In genomic region chr15:62841269-62841628, GRCh38 we compare ENCODE assay signal across 21 cellular contexts.
A peak's percentile ranks its signal among the peaks of the same experiment; 100 is the strongest.
DNase-seq lines count a peak whose midpoint lies in the region; ATAC-seq and TF ChIP-seq lines count a peak whose summit lies in the region.
"Had no signal": no experiment of that assay in that cellular context is flagged by ENCODE, and none has a peak within 500 bp of the region (broad histone marks: within the 10 kb centered on the region; RNA-seq: fewer than 3 reads in every experiment).

No MANE protein-coding gene starts in this region.

- H3K36me3 ChIP-seq in heart right ventricle (peaks cover 0 to 66% (median 19%) of the 10 kb centered on the region in 9 donors), smooth muscle cell (ENCODE audit: low read depth) (peaks cover 7% of the 10 kb centered on the region)
- H3K36me3 ChIP-seq: prostate gland, uterus had no signal

- H3K27me3 ChIP-seq in heart right ventricle, result no peaks in the 10 kb centered on the region
- no peaks in the 10 kb centered on the region for H3K27me3 ChIP-seq in smooth muscle cell (ENCODE audit: low read depth)
- H3K27me3 ChIP-seq: uterus had no signal

- no peak for TF ChIP-seq CTCF in heart right ventricle (IDR thresholded peaks at IDR 0.05)
- TF ChIP-seq CTCF in smooth muscle cell (IDR thresholded peaks at IDR 0.05; ENCODE audit: borderline replicate concordance, insufficient read depth, poor library complexity, severe bottlenecking), result no peak

- intact Hi-C loops in heart right ventricle (cut with DNase I), result loop anchor here in 5 of 10 donors (5.0 to 10.0 kb wide), 4 partner anchors 56 to 254 kb away; no protein-coding TSS in a partner anchor
- intact Hi-C loops in cardiac septum (cut with DNase I), result loop anchor here (10.0 kb wide), 1 partner anchor 94 kb away; no protein-coding TSS in a partner anchor

- 72 to 79% methylated on average over 10 of the region's 10 CpGs for WGBS in heart right ventricle, 2 donors
- WGBS in smooth muscle cell (ENCODE audit: low lambda C conversion rate), result 22% methylated on average over 10 of the region's 10 CpGs

- peaks cover 6% of the 10 kb centered on the region for H3F3A ChIP-seq in smooth muscle cell (ENCODE audit: low read depth)

- H3K4me1 ChIP-seq in heart right ventricle (peaks cover 0 to 51% (median 11%) of the 10 kb centered on the region in 9 donors), smooth muscle cell (ENCODE audit: low read depth) (peaks cover 15% of the 10 kb centered on the region)
- H3K4me1 ChIP-seq: prostate gland, uterus had no signal

- DNase-seq in heart right ventricle (no peak), cardiac septum (ENCODE audit: low spot score) (no peak), SW480 (ENCODE audit: low spot score) (peak; percentile 9), islet precursor cell (peak; percentile 94), smooth muscle cell (lab: John Stamatoyannopoulos, UW; ENCODE audit: unreplicated experiment) (no peak), NCI-H1092 (lab: John Stamatoyannopoulos, UW) (no peak), retina (no peak)
- no peak for DNase-seq in activated T-cell treated with anti-CD3 and anti-CD28 coated beads, Interleukin-2, amount 50 U/mL, for 1 hour
- DNase-seq: activated CD4-positive, alpha-beta T cell treated with anti-CD3 and anti-CD28 coated beads, Interleukin-2, amount 10 ng/mL, durations not matched to agents 7 days and 5 days; activated gamma-delta T cell; CD4-positive, CD25-positive, alpha-beta regulatory T cell; cerebellar nuclear complex; effector memory CD4-positive, alpha-beta T cell; mesendoderm; NCI-H1105; NCI-H2107; NCI-H526; SHP77; substantia nigra; uterus had no signal

- no peaks in the 10 kb centered on the region for H3K79me2 ChIP-seq in smooth muscle cell (ENCODE audit: low read depth)

- H4K20me1 ChIP-seq in smooth muscle cell (ENCODE audit: low read depth), result no peaks in the 10 kb centered on the region

- H3K4me2 ChIP-seq in smooth muscle cell, result peak overlapping the region; percentile 46

- ATAC-seq in heart right ventricle, result peak in 1 of 8 donors; percentile 34

- H2AFZ ChIP-seq in smooth muscle cell (ENCODE audit: low read depth), result no peak overlapping the region

- H3K9ac ChIP-seq in smooth muscle cell (ENCODE audit: low read depth), result peak overlapping the region; percentile 24

- H3K4me3 ChIP-seq in heart right ventricle (peak overlapping the region in 1 of 10 donors; percentile 10), smooth muscle cell (no peak overlapping the region)
- H3K4me3 ChIP-seq: prostate gland, uterus had no signal

- H3K27ac ChIP-seq in heart right ventricle, result peak overlapping the region in 9 of 10 donors; percentile 10 to 84 (median 74)
- H3K27ac ChIP-seq in smooth muscle cell (ENCODE audit: low read depth), result peak overlapping the region; percentile 76
- H3K27ac ChIP-seq: prostate gland, uterus had no signal

- H3K9me3 ChIP-seq in heart right ventricle (no peaks in the 10 kb centered on the region), smooth muscle cell (replicated peaks; ENCODE audit: low read depth) (no peaks in the 10 kb centered on the region)
- H3K9me3 ChIP-seq: prostate gland, uterus had no signal

Comparison
In these comparisons a context has a peak if more than half of its experiments do, and no peak if none do; other contexts are left out.
1. DNase-seq: peak in SW480 (single experiment) and islet precursor cell (single experiment); none in heart right ventricle (0 of 2), cardiac septum (single experiment), smooth muscle cell (single experiment), NCI-H1092 (single experiment), activated T-cell treated with anti-CD3 and anti-CD28 coated beads, Interleukin-2, amount 50 U/mL, for 1 hour (single experiment) and retina (single experiment).